ENCODE assay signal across 1 cellular context in the genomic region with DNA sequence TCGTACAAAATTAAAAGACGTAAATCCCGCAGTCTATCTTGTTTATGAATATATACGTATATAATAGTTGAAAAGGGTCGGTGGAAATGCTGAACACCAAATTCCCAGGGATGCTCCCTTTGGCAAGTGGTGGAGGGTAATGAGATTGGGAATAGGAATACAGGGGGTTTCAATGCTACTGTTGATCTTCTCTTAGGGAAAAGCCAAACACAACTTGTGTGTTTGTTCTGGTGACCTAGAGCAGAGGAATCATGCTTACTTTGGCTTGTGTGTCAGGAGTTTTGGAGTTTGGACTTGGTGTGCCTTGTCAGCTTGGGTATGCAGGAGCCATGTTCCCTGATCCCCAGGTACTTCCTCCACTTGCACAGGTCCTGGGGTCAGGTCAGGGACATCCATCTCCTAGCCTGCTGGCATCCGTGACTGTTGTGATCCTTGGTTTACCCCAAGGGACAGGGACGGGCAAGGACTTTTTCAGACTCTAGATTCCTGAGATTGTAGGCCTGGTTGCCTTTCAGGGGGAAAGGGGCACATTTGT.
TF ChIP-seq lines count a peak whose summit lies in the region.

No MANE protein-coding gene starts in this region.

TF ChIP-seq in HepG2, 621 proteins besides CTCF, POLR2A, EP300 and RAD21 (continued from another document and continues in another):
- TF ChIP-seq ZFAT (CRISPR knock-in tag; conservative IDR thresholded peaks at IDR 0.05) (no peak), TCF7 (IDR thresholded peaks at IDR 0.05; ENCODE audit: low read depth) (no peak), POLR2G (IDR thresholded peaks at IDR 0.05; ENCODE audit: low read depth, low read length) (no peak), ZNF678 (CRISPR knock-in tag; IDR thresholded peaks at IDR 0.05) (no peak), ZSCAN31 (CRISPR knock-in tag; IDR thresholded peaks at IDR 0.05; ENCODE audit: low read depth) (no peak), RXRB (CRISPR knock-in tag; IDR thresholded peaks at IDR 0.05; ENCODE audit: borderline replicate concordance) (peak; percentile 83; the same call in 1 of the 2 replicates), FOXP1 (IDR thresholded peaks at IDR 0.05) (no peak), FOXP1 (CRISPR knock-in tag; IDR thresholded peaks at IDR 0.05) (peak; percentile 59; the same call in 1 of the 2 replicates), KAT7 (CRISPR knock-in tag; IDR thresholded peaks at IDR 0.05; ENCODE audit: borderline replicate concordance) (no peak), PRPF4 (IDR thresholded peaks at IDR 0.05; ENCODE audit: low read depth, low read length, poor library complexity, severe bottlenecking) (no peak), PITX1 (CRISPR knock-in tag; IDR thresholded peaks at IDR 0.05) (peak; percentile 80), ZNF30 (CRISPR knock-in tag; IDR thresholded peaks at IDR 0.05) (no peak), SAP130 (CRISPR knock-in tag; IDR thresholded peaks at IDR 0.05; ENCODE audit: low read depth) (peak; percentile 76), AGO2 (optimal IDR thresholded peaks at IDR 0.05; ENCODE audit: low read depth, low read length) (no peak), ZNF619 (CRISPR knock-in tag; IDR thresholded peaks at IDR 0.05) (no peak), JARID2 (CRISPR knock-in tag; IDR thresholded peaks at IDR 0.05; ENCODE audit: insufficient replicate concordance) (no peak), ZNF615 (CRISPR knock-in tag; IDR thresholded peaks at IDR 0.05; ENCODE audit: borderline replicate concordance) (no peak), ZNF331 (CRISPR knock-in tag; IDR thresholded peaks at IDR 0.05) (peak; percentile 63), ZFP36L1 (CRISPR knock-in tag; IDR thresholded peaks at IDR 0.05) (0 out of 2 replicates have a peak, but pooled peaks have one; percentile 32), PTBP1 (IDR thresholded peaks at IDR 0.05; ENCODE audit: low read depth, low read length, poor library complexity, severe bottlenecking) (no peak), ZNF776 (CRISPR knock-in tag; IDR thresholded peaks at IDR 0.05) (no peak), GABPB1 (CRISPR knock-in tag; IDR thresholded peaks at IDR 0.05) (peak; percentile 28; the same call in 1 of the 2 replicates)
- TF ChIP-seq, protein P1, sequence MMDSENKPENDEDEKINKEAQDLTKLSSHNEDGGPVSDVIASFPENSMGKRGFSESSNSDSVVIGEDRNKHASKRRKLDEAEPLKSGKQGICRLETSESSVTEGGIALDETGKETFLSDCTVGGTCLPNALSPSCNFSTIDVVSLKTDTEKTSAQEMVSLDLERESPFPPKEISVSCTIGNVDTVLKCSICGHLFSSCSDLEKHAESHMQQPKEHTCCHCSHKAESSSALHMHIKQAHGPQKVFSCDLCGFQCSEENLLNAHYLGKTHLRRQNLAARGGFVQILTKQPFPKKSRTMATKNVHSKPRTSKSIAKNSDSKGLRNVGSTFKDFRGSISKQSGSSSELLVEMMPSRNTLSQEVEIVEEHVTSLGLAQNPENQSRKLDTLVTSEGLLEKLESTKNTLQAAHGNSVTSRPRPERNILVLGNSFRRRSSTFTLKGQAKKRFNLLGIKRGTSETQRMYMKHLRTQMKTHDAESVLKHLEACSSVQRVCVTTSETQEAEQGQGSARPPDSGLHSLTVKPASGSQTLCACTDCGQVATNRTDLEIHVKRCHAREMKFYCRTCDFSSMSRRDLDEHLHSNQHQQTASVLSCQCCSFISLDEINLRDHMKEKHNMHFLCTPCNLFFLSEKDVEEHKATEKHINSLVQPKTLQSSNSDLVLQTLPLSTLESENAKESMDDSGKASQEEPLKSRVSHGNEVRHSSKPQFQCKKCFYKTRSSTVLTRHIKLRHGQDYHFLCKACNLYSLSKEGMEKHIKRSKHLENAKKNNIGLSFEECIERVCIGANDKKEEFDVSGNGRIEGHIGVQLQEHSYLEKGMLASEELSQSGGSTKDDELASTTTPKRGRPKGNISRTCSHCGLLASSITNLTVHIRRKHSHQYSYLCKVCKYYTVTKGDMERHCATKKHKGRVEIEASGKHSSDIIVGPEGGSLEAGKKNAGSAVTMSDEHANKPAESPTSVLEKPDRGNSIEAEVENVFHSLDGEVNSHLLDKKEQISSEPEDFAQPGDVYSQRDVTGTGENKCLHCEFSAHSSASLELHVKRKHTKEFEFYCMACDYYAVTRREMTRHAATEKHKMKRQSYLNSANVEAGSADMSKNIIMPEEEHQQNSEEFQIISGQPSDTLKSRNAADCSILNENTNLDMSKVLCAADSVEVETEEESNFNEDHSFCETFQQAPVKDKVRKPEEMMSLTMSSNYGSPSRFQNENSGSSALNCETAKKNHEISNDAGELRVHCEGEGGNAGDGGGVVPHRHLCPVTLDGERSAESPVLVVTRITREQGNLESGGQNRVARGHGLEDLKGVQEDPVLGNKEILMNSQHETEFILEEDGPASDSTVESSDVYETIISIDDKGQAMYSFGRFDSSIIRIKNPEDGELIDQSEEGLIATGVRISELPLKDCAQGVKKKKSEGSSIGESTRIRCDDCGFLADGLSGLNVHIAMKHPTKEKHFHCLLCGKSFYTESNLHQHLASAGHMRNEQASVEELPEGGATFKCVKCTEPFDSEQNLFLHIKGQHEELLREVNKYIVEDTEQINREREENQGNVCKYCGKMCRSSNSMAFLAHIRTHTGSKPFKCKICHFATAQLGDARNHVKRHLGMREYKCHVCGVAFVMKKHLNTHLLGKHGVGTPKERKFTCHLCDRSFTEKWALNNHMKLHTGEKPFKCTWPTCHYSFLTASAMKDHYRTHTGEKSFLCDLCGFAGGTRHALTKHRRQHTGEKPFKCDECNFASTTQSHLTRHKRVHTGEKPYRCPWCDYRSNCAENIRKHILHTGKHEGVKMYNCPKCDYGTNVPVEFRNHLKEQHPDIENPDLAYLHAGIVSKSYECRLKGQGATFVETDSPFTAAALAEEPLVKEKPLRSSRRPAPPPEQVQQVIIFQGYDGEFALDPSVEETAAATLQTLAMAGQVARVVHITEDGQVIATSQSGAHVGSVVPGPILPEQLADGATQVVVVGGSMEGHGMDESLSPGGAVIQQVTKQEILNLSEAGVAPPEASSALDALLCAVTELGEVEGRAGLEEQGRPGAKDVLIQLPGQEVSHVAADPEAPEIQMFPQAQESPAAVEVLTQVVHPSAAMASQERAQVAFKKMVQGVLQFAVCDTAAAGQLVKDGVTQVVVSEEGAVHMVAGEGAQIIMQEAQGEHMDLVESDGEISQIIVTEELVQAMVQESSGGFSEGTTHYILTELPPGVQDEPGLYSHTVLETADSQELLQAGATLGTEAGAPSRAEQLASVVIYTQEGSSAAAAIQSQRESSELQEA (CRISPR knock-in tag; IDR thresholded peaks at IDR 0.05; ENCODE audit: not compliant biosample characterization): no peak
- TF ChIP-seq, protein P2, sequence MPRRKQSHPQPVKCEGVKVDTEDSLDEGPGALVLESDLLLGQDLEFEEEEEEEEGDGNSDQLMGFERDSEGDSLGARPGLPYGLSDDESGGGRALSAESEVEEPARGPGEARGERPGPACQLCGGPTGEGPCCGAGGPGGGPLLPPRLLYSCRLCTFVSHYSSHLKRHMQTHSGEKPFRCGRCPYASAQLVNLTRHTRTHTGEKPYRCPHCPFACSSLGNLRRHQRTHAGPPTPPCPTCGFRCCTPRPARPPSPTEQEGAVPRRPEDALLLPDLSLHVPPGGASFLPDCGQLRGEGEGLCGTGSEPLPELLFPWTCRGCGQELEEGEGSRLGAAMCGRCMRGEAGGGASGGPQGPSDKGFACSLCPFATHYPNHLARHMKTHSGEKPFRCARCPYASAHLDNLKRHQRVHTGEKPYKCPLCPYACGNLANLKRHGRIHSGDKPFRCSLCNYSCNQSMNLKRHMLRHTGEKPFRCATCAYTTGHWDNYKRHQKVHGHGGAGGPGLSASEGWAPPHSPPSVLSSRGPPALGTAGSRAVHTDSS (CRISPR knock-in tag; conservative IDR thresholded peaks at IDR 0.05): no peak; the same call in 1 of the 2 replicates
- TF ChIP-seq, protein P3, sequence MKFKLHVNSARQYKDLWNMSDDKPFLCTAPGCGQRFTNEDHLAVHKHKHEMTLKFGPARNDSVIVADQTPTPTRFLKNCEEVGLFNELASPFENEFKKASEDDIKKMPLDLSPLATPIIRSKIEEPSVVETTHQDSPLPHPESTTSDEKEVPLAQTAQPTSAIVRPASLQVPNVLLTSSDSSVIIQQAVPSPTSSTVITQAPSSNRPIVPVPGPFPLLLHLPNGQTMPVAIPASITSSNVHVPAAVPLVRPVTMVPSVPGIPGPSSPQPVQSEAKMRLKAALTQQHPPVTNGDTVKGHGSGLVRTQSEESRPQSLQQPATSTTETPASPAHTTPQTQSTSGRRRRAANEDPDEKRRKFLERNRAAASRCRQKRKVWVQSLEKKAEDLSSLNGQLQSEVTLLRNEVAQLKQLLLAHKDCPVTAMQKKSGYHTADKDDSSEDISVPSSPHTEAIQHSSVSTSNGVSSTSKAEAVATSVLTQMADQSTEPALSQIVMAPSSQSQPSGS (CRISPR knock-in tag; IDR thresholded peaks at IDR 0.05): no peak; the same call in 1 of the 2 replicates
- TF ChIP-seq, protein P4, sequence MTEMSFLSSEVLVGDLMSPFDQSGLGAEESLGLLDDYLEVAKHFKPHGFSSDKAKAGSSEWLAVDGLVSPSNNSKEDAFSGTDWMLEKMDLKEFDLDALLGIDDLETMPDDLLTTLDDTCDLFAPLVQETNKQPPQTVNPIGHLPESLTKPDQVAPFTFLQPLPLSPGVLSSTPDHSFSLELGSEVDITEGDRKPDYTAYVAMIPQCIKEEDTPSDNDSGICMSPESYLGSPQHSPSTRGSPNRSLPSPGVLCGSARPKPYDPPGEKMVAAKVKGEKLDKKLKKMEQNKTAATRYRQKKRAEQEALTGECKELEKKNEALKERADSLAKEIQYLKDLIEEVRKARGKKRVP (CRISPR knock-in tag; IDR thresholded peaks at IDR 0.05): no peak
- TF ChIP-seq, protein P5, sequence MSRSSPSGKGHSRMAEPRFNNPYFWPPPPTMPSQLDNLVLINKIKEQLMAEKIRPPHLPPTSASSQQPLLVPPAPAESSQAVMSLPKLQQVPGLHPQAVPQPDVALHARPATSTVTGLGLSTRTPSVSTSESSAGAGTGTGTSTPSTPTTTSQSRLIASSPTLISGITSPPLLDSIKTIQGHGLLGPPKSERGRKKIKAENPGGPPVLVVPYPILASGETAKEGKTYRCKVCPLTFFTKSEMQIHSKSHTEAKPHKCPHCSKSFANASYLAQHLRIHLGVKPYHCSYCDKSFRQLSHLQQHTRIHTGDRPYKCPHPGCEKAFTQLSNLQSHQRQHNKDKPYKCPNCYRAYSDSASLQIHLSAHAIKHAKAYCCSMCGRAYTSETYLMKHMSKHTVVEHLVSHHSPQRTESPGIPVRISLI (CRISPR knock-in tag; IDR thresholded peaks at IDR 0.05; ENCODE audit: borderline replicate concordance): 0 out of 2 replicates have a peak, but pooled peaks have one; percentile 33
- TF ChIP-seq, protein P6, sequence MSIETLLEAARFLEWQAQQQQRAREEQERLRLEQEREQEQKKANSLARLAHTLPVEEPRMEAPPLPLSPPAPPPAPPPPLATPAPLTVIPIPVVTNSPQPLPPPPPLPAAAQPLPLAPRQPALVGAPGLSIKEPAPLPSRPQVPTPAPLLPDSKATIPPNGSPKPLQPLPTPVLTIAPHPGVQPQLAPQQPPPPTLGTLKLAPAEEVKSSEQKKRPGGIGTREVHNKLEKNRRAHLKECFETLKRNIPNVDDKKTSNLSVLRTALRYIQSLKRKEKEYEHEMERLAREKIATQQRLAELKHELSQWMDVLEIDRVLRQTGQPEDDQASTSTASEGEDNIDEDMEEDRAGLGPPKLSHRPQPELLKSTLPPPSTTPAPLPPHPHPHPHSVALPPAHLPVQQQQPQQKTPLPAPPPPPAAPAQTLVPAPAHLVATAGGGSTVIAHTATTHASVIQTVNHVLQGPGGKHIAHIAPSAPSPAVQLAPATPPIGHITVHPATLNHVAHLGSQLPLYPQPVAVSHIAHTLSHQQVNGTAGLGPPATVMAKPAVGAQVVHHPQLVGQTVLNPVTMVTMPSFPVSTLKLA (IDR thresholded peaks at IDR 0.05): no peak
- TF ChIP-seq, protein P7, sequence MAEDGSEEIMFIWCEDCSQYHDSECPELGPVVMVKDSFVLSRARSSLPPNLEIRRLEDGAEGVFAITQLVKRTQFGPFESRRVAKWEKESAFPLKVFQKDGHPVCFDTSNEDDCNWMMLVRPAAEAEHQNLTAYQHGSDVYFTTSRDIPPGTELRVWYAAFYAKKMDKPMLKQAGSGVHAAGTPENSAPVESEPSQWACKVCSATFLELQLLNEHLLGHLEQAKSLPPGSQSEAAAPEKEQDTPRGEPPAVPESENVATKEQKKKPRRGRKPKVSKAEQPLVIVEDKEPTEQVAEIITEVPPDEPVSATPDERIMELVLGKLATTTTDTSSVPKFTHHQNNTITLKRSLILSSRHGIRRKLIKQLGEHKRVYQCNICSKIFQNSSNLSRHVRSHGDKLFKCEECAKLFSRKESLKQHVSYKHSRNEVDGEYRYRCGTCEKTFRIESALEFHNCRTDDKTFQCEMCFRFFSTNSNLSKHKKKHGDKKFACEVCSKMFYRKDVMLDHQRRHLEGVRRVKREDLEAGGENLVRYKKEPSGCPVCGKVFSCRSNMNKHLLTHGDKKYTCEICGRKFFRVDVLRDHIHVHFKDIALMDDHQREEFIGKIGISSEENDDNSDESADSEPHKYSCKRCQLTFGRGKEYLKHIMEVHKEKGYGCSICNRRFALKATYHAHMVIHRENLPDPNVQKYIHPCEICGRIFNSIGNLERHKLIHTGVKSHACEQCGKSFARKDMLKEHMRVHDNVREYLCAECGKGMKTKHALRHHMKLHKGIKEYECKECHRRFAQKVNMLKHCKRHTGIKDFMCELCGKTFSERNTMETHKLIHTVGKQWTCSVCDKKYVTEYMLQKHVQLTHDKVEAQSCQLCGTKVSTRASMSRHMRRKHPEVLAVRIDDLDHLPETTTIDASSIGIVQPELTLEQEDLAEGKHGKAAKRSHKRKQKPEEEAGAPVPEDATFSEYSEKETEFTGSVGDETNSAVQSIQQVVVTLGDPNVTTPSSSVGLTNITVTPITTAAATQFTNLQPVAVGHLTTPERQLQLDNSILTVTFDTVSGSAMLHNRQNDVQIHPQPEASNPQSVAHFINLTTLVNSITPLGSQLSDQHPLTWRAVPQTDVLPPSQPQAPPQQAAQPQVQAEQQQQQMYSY (CRISPR knock-in tag; IDR thresholded peaks at IDR 0.05): no peak
- TF ChIP-seq, protein P8, sequence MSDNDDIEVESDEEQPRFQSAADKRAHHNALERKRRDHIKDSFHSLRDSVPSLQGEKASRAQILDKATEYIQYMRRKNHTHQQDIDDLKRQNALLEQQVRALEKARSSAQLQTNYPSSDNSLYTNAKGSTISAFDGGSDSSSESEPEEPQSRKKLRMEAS (IDR thresholded peaks at IDR 0.05): no peak; the same call in none of the 2 replicates
- TF ChIP-seq, protein P9, sequence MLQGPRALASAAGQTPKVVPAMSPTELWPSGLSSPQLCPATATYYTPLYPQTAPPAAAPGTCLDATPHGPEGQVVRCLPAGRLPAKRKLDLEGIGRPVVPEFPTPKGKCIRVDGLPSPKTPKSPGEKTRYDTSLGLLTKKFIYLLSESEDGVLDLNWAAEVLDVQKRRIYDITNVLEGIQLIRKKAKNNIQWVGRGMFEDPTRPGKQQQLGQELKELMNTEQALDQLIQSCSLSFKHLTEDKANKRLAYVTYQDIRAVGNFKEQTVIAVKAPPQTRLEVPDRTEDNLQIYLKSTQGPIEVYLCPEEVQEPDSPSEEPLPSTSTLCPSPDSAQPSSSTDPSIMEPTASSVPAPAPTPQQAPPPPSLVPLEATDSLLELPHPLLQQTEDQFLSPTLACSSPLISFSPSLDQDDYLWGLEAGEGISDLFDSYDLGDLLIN (CRISPR knock-in tag; IDR thresholded peaks at IDR 0.05; ENCODE audit: borderline replicate concordance): no peak
- TF ChIP-seq, protein P10, sequence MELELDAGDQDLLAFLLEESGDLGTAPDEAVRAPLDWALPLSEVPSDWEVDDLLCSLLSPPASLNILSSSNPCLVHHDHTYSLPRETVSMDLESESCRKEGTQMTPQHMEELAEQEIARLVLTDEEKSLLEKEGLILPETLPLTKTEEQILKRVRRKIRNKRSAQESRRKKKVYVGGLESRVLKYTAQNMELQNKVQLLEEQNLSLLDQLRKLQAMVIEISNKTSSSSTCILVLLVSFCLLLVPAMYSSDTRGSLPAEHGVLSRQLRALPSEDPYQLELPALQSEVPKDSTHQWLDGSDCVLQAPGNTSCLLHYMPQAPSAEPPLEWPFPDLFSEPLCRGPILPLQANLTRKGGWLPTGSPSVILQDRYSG (CRISPR knock-in tag; IDR thresholded peaks at IDR 0.05): no peak
